ENCODE assay signal across 28 cellular contexts in the genomic region with DNA sequence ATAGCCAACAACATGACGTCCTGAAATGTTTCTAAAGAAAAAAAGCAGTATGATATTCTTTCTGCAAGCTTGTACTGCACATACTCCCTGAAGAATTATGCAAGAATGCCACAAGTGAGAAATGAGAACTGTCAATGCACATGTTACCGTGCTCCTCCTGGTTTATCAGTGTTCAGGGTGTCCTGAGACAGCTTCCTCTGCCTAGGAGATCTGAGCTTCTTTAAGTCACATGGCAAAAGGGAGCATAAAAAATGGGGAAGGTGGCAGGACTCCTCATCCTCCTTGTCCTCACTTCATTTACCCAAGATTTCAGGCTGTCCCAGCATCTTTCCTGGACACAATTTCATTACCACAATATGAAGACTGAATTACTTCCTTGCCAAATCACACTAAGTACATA.
"Had no signal": no experiment of that assay in that cellular context is flagged by ENCODE, and none has a peak within 500 bp of the region (broad histone marks: within the 10 kb centered on the region; RNA-seq: fewer than 3 reads in every experiment).

No MANE protein-coding gene starts in this region.

- ATAC-seq: activated CD8-positive, alpha-beta T cell treated with anti-CD3 and anti-CD28 coated beads, Interleukin-2, amount 10 ng/mL, durations not matched to agents 7 days and 5 days; body of pancreas; K562; Panc1 had no signal

- H3K4me3 ChIP-seq: body of pancreas, breast epithelium, coronary artery, K562, SJSA1 had no signal

- H3K4me1 Mint-ChIP-seq: activated CD4-positive, alpha-beta T cell treated with anti-CD3 and anti-CD28 coated beads, Interleukin-2, amount 10 ng/mL, durations not matched to agents 7 days and 5 days; activated naive CD4-positive, alpha-beta T cell treated with anti-CD3 and anti-CD28 coated beads, Interleukin-2, amount 50 U/mL, for 24 hours had no signal

- H3K27ac Mint-ChIP-seq: activated CD4-positive, alpha-beta T cell treated with anti-CD3 and anti-CD28 coated beads, Interleukin-2, amount 10 ng/mL, durations not matched to agents 7 days and 5 days; activated CD8-positive, alpha-beta T cell treated with anti-CD3 and anti-CD28 coated beads, Interleukin-2, amount 10 ng/mL, durations not matched to agents 7 days and 5 days; activated naive CD4-positive, alpha-beta T cell treated with anti-CD3 and anti-CD28 coated beads, Interleukin-2, amount 50 U/mL, for 24 hours; activated naive CD8-positive, alpha-beta T cell treated with anti-CD3 and anti-CD28 coated beads, Interleukin-2, amount 10 ng/mL, durations not matched to agents 7 days and 5 days; activated T-cell treated with anti-CD3 and anti-CD28 coated beads, Interleukin-2, amount 50 U/mL, for 24 hours; activated T-helper 2 cell treated with anti-CD3 and anti-CD28 coated beads, Interferon-gamma antibody, Interleukin-2, Interleukin-4, amounts not matched to agents 10 μg/mL and 5 μg/mL and 100 μg/mL, durations not matched to agents 14 hours and 24 hours and 36 hours had no signal

- H3K9me3 ChIP-seq: body of pancreas, SJSA1, SK-N-SH had no signal

- H3K27me3 ChIP-seq: body of pancreas, breast epithelium, SJSA1 had no signal

- H3K4me3 Mint-ChIP-seq: activated CD4-positive, alpha-beta T cell treated with anti-CD3 and anti-CD28 coated beads, Interleukin-2, amount 10 ng/mL, durations not matched to agents 7 days and 5 days; activated CD8-positive, alpha-beta T cell treated with anti-CD3 and anti-CD28 coated beads, Interleukin-2, amount 10 ng/mL, durations not matched to agents 7 days and 5 days; activated naive CD4-positive, alpha-beta T cell treated with anti-CD3 and anti-CD28 coated beads, Interleukin-2, amount 50 U/mL, for 24 hours; activated naive CD8-positive, alpha-beta T cell treated with anti-CD3 and anti-CD28 coated beads, Interleukin-2, amount 10 ng/mL, durations not matched to agents 7 days and 5 days; activated T-cell treated with anti-CD3 and anti-CD28 coated beads, Interleukin-2, amount 50 U/mL, for 24 hours had no signal

- H3K27me3 Mint-ChIP-seq: activated CD4-positive, alpha-beta T cell treated with anti-CD3 and anti-CD28 coated beads, Interleukin-2, amount 10 ng/mL, durations not matched to agents 7 days and 5 days; activated naive CD8-positive, alpha-beta T cell treated with anti-CD3 and anti-CD28 coated beads, Interleukin-2, amount 10 ng/mL, durations not matched to agents 7 days and 5 days had no signal

- H3K36me3 ChIP-seq: breast epithelium, SJSA1 had no signal

- DNase-seq: activated CD4-positive, alpha-beta T cell treated with anti-CD3 and anti-CD28 coated beads, Interleukin-2, amount 10 ng/mL, durations not matched to agents 7 days and 5 days; activated CD4-positive, alpha-beta T cell treated with anti-CD3 and anti-CD28 coated beads, Interleukin-2, amount 50 U/mL, for 48 hours; activated CD8-positive, alpha-beta T cell treated with anti-CD3 and anti-CD28 coated beads, Interleukin-2, amount 10 ng/mL, durations not matched to agents 7 days and 5 days; activated gamma-delta T cell; activated naive CD4-positive, alpha-beta T cell treated with Interleukin-2 at 50 U/mL for 16 hours; activated naive CD8-positive, alpha-beta T cell treated with anti-CD3 and anti-CD28 coated beads, Interleukin-2, amount 10 ng/mL, durations not matched to agents 7 days and 5 days; activated T-cell treated with anti-CD3 and anti-CD28 coated beads, Interleukin-2, amount 50 U/mL, for 24 hours; body of pancreas; NCI-H1105; NCI-H1417 treated with DMSO at 0.1 percent for 48 hours; NCI-H1930; NCI-H2081 treated with DMSO at 0.1 percent for 48 hours; NCI-H226; NCI-H446 treated with DMSO at 0.1 percent for 48 hours; NCI-H524; SHP77 treated with DMSO at 0.1 percent for 48 hours; SK-N-SH; SW 1271; T-helper 1 cell; T-helper 2 cell; T-helper 9 cell had no signal

- H3K27ac ChIP-seq: body of pancreas, breast epithelium, coronary artery, SJSA1 had no signal

- H3K4me1 ChIP-seq: breast epithelium, SJSA1 had no signal
